Comparison of ENCODE assay signal across 17 cellular contexts in the genomic region with DNA sequence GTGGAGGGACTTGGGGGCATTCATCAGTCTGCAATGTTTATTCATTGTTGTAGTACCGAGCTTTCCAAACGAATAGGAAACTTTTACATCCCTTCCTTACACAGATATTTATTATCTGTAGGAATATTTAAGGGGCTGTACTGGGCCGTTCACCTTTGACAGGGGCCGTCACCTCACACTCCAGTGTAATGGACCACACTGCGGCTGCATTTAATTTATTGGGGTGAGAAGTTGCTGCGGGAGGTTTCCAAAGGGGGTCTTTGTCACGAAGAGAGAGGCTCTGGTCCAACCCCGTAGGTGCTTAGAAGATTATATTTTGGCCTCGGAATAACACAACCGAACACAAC.
DNase-seq lines count a peak whose midpoint lies in the region; ATAC-seq and TF ChIP-seq lines count a peak whose summit lies in the region.
"Had no signal": no experiment of that assay in that cellular context is flagged by ENCODE, and none has a peak within 500 bp of the region (broad histone marks: within the 10 kb centered on the region; RNA-seq: fewer than 3 reads in every experiment).

No MANE protein-coding gene starts in this region.

- peaks cover 30% of the 10 kb centered on the region for H3K4me1 Mint-ChIP-seq in activated CD4-positive, alpha-beta T cell treated with anti-CD3 and anti-CD28 coated beads, Interleukin-2, amount 10 ng/mL, durations not matched to agents 24 days and 14 days
- H3K4me1 Mint-ChIP-seq in naive thymus-derived CD4-positive, alpha-beta T cell = peaks cover 8 to 46% (median 20%) of the 10 kb centered on the region in 7 donors

- H3K9me3 ChIP-seq in HEK293 (ENCODE audit: control insufficient read depth, insufficient read depth, low read depth, low read length) (no peaks in the 10 kb centered on the region), SU-DHL-6 (ENCODE audit: insufficient read depth, low read length) (peaks cover 4% of the 10 kb centered on the region; the same call in 1 of the 2 replicates), MG63 (no peaks in the 10 kb centered on the region)
- H3K9me3 ChIP-seq in naive thymus-derived CD4-positive, alpha-beta T cell (ENCODE audit: control insufficient read depth in 2 of 3, low read length in 3 of 3) = peaks cover 0 to 28% (median 0%) of the 10 kb centered on the region in 3 experiments
- H3K9me3 ChIP-seq: ovary, uterus had no signal

- peak overlapping the region; percentile 46 for H3K27ac Mint-ChIP-seq in activated CD4-positive, alpha-beta T cell treated with anti-CD3 and anti-CD28 coated beads, Interleukin-2, amount 10 ng/mL, durations not matched to agents 24 days and 14 days
- H3K27ac Mint-ChIP-seq in naive thymus-derived CD4-positive, alpha-beta T cell = peak overlapping the region in 7 of 9 donors; percentile 17 to 93 (median 83)
- H3K27ac Mint-ChIP-seq: CD8-positive, alpha-beta T cell had no signal

- H3K27me3 ChIP-seq in SU-DHL-6 (ENCODE audit: low read length) = no peaks in the 10 kb centered on the region
- peaks cover 40 to 92% of the 10 kb centered on the region in 2 donors for H3K27me3 ChIP-seq in naive thymus-derived CD4-positive, alpha-beta T cell (ENCODE audit: control insufficient read depth in 2 of 2, insufficient read depth in 2 of 2, low read length in 2 of 2)
- H3K27me3 ChIP-seq in MG63 = peaks cover 47% of the 10 kb centered on the region

- CTCF ChIA-PET in HEK293 (lab: Yijun Ruan, JAX) = no interaction called here
- CTCF ChIA-PET in naive thymus-derived CD4-positive, alpha-beta T cell (lab: Charles Lee) = no interaction called here

- no peak for TF ChIP-seq CTCF in HEK293 (tag by site-specific recombination; IDR thresholded peaks at IDR 0.05)
- TF ChIP-seq CTCF in SU-DHL-6 (IDR thresholded peaks at IDR 0.05; ENCODE audit: insufficient read depth, low read length, poor library complexity, severe bottlenecking) = no peak

- peak overlapping the region; percentile 47 for H2AFZ ChIP-seq in SU-DHL-6 (ENCODE audit: low read depth, low read length, severe bottlenecking)

- POLR2A ChIA-PET in HEK293 (lab: Yijun Ruan, JAX) = no interaction called here
- POLR2A ChIA-PET in naive thymus-derived CD4-positive, alpha-beta T cell (lab: Charles Lee) = interaction anchor here (0.8 kb wide), 1 partner anchor 14 kb away, joined by 3 read pairs; no protein-coding TSS in a partner anchor

- H3K36me3 Mint-ChIP-seq in activated CD4-positive, alpha-beta T cell treated with anti-CD3 and anti-CD28 coated beads, Interleukin-2, amount 10 ng/mL, durations not matched to agents 24 days and 14 days (ENCODE audit: low read depth) = peaks cover 9% of the 10 kb centered on the region
- peaks cover 0 to 25% (median 0%) of the 10 kb centered on the region in 5 donors for H3K36me3 Mint-ChIP-seq in naive thymus-derived CD4-positive, alpha-beta T cell

- H3K4me2 ChIP-seq in SU-DHL-6 (ENCODE audit: low read depth, low read length, poor library complexity, severe bottlenecking) = peak overlapping the region; percentile 81

- H3K79me2 ChIP-seq in SU-DHL-6 (ENCODE audit: insufficient read depth, low read length) = no peaks in the 10 kb centered on the region

- peak; percentile 63 for DNase-seq in activated CD4-positive, alpha-beta T cell treated with anti-CD3 and anti-CD28 coated beads, Interleukin-2, amount 10 ng/mL, durations not matched to agents 24 days and 14 days
- no peak for DNase-seq in activated CD4-positive, alpha-beta T cell treated with anti-CD3 and anti-CD28 coated beads for 48 hours
- peak in 1 of 9 donors; percentile 27 for DNase-seq in naive thymus-derived CD4-positive, alpha-beta T cell
- DNase-seq in NCI-H2171 treated with DMSO at 0.1 percent for 48 hours (lab: John Stamatoyannopoulos, UW) (no peak), cerebellum (ENCODE audit: low spot score) (no peak), MG63 (no peak)
- DNase-seq: ACHN; activated B cell treated with CpG ODN at 0.5 μM for 24 hours; CD8-positive, alpha-beta T cell; NCI-H2107; ovary; stimulated activated CD4-positive, alpha-beta T cell treated with anti-CD3 and anti-CD28 coated beads, Interleukin-2, amount 100 ng/mL, for 24 hours; uterus had no signal

- peaks cover 9% of the 10 kb centered on the region for H3K9me3 Mint-ChIP-seq in activated CD4-positive, alpha-beta T cell treated with anti-CD3 and anti-CD28 coated beads, Interleukin-2, amount 10 ng/mL, durations not matched to agents 24 days and 14 days
- peaks cover 4 to 51% (median 20%) of the 10 kb centered on the region in 11 donors for H3K9me3 Mint-ChIP-seq in naive thymus-derived CD4-positive, alpha-beta T cell

- peaks cover 56% of the 10 kb centered on the region for H3K27me3 Mint-ChIP-seq in activated CD4-positive, alpha-beta T cell treated with anti-CD3 and anti-CD28 coated beads, Interleukin-2, amount 10 ng/mL, durations not matched to agents 24 days and 14 days
- H3K27me3 Mint-ChIP-seq in naive thymus-derived CD4-positive, alpha-beta T cell = peaks cover 11 to 68% (median 62%) of the 10 kb centered on the region in 5 donors

- H3K4me3 Mint-ChIP-seq in activated CD4-positive, alpha-beta T cell treated with anti-CD3 and anti-CD28 coated beads, Interleukin-2, amount 10 ng/mL, durations not matched to agents 24 days and 14 days = peak overlapping the region; percentile 76
- H3K4me3 Mint-ChIP-seq in naive thymus-derived CD4-positive, alpha-beta T cell = peak overlapping the region in 6 of 10 donors; percentile 1 to 87 (median 25)
- H3K4me3 Mint-ChIP-seq: activated B cell treated with CpG ODN at 0.5 μM for 24 hours; CD8-positive, alpha-beta T cell had no signal

- peaks cover 40% of the 10 kb centered on the region for H3F3A ChIP-seq in SU-DHL-6 (ENCODE audit: insufficient read depth)

- no peak for ATAC-seq in naive thymus-derived CD4-positive, alpha-beta T cell
- ATAC-seq: CD8-positive, alpha-beta T cell; sciatic nerve had no signal

- no peaks in the 10 kb centered on the region for H4K20me1 ChIP-seq in SU-DHL-6 (ENCODE audit: low read depth, low read length)

- no peaks in the 10 kb centered on the region for H3K36me3 ChIP-seq in HEK293 (ENCODE audit: control insufficient read depth in 2 of 2, insufficient read depth in 1 of 2, low read length in 2 of 2)
- H3K36me3 ChIP-seq in SU-DHL-6 (ENCODE audit: low read length) = peaks cover 5% of the 10 kb centered on the region; the same call in 1 of the 2 replicates
- H3K36me3 ChIP-seq in naive thymus-derived CD4-positive, alpha-beta T cell (ENCODE audit: control insufficient read depth in 2 of 3, insufficient read depth in 3 of 3, low read length in 3 of 3) = no peaks in the 10 kb centered on the region
- H3K36me3 ChIP-seq in MG63 = no peaks in the 10 kb centered on the region
- H3K36me3 ChIP-seq: ovary, uterus had no signal

- no peaks in the 10 kb centered on the region for H3K9me2 ChIP-seq in SU-DHL-6 (replicated peaks; ENCODE audit: insufficient read depth, low read length)

- peaks cover 22% of the 10 kb centered on the region for H3K4me1 ChIP-seq in HEK293 (ENCODE audit: control insufficient read depth, insufficient read depth, low read length)
- peaks cover 8 to 11% of the 10 kb centered on the region in 2 donors for H3K4me1 ChIP-seq in naive thymus-derived CD4-positive, alpha-beta T cell (ENCODE audit: control insufficient read depth in 2 of 2, insufficient read depth in 2 of 2, low read length in 2 of 2)
- H3K4me1 ChIP-seq: uterus had no signal

- peak overlapping the region; percentile 57 for H3K9ac ChIP-seq in SU-DHL-6 (ENCODE audit: low read length)

- intact Hi-C loops in activated CD4-positive, alpha-beta T cell treated with anti-CD3 and anti-CD28 coated beads, Interleukin-2, amount 10 ng/mL, durations not matched to agents 24 days and 14 days (cut with micrococcal nuclease) = loop anchor here (2.0 to 10.0 kb wide), 4 partner anchors 291 to 1381 kb away; a partner anchor contains a TSS
- intact Hi-C loops in naive thymus-derived CD4-positive, alpha-beta T cell (cut with micrococcal nuclease) = loop anchor here (2.0 to 10.0 kb wide), 5 partner anchors 679 to 1326 kb away; a partner anchor contains a TSS

- no peak overlapping the region for H3K27ac ChIP-seq in HEK293 (ENCODE audit: extremely low read depth, low read depth, low read length)
- H3K27ac ChIP-seq in SU-DHL-6 (ENCODE audit: low read depth, low read length) = no peak overlapping the region
- no peak overlapping the region for H3K27ac ChIP-seq in naive thymus-derived CD4-positive, alpha-beta T cell (ENCODE audit: low read depth, low read length)
- H3K27ac ChIP-seq: coronary artery, ovary, uterus had no signal

- H3K4me3 ChIP-seq in HEK293 (ENCODE audit: low read depth, low read length) (no peak overlapping the region), SU-DHL-6 (ENCODE audit: insufficient read depth, low read length, poor library complexity, severe bottlenecking) (no peak overlapping the region), MG63 (no peak overlapping the region)
- H3K4me3 ChIP-seq in naive thymus-derived CD4-positive, alpha-beta T cell (ENCODE audit: low read length) = no peak overlapping the region
- H3K4me3 ChIP-seq: coronary artery, ovary, uterus had no signal

TF ChIP-seq in HEK293, 187 proteins besides CTCF, POLR2A, EP300 and RAD21:
- TF ChIP-seq GLIS2 (tag by site-specific recombination; IDR thresholded peaks at IDR 0.05) (0 out of 2 replicates have a peak, but pooled peaks have one; percentile 38), ZSCAN23 (tag by site-specific recombination; IDR thresholded peaks at IDR 0.05) (no peak), KLF9 (tag by site-specific recombination; IDR thresholded peaks at IDR 0.05; ENCODE audit: low read depth) (no peak), ZNF843 (tag by site-specific recombination; IDR thresholded peaks at IDR 0.05) (no peak)
- TF ChIP-seq, protein P1, sequence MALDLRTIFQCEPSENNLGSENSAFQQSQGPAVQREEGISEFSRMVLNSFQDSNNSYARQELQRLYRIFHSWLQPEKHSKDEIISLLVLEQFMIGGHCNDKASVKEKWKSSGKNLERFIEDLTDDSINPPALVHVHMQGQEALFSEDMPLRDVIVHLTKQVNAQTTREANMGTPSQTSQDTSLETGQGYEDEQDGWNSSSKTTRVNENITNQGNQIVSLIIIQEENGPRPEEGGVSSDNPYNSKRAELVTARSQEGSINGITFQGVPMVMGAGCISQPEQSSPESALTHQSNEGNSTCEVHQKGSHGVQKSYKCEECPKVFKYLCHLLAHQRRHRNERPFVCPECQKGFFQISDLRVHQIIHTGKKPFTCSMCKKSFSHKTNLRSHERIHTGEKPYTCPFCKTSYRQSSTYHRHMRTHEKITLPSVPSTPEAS (tag by site-specific recombination; IDR thresholded peaks at IDR 0.05) = no peak
- TF ChIP-seq, protein P2, sequence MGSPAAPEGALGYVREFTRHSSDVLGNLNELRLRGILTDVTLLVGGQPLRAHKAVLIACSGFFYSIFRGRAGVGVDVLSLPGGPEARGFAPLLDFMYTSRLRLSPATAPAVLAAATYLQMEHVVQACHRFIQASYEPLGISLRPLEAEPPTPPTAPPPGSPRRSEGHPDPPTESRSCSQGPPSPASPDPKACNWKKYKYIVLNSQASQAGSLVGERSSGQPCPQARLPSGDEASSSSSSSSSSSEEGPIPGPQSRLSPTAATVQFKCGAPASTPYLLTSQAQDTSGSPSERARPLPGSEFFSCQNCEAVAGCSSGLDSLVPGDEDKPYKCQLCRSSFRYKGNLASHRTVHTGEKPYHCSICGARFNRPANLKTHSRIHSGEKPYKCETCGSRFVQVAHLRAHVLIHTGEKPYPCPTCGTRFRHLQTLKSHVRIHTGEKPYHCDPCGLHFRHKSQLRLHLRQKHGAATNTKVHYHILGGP (tag by site-specific recombination; IDR thresholded peaks at IDR 0.05) = no peak
TF ChIP-seq in HEK293: peak in this region for 1.
